In the genomic region with DNA sequence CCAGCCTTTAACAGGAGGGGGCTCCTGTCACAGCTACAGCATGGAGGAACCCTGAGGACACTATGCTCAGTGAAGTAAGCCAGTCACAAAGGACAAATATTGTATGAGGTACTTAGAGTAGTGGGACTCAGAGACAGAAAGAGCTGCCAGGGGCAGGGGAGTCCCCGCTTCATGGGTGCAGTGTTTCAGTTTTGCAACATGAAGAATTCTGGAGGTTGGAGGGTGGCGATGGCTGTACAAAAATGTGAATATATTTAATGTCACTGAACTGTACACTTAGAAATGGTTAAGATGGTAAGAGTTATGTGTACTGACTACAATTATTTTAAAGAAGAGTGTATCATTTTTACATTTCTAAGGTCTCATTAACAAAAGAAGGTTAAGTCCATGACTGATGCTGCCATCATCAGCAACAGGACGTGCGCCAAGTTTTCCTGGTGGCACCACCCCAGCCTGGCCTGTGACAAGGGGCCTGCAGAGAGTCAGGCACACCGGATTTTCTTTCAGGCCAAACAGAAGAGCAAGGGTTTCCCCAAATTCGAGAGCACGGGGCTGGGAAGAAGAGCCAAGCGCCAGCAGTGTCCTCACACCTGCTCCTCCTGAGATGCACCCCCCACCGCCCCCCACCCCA, we compare ENCODE assay signal across 9 cellular contexts. TPM values are rescaled to one million over a fixed set of nuclear protein-coding genes. Genes with fewer than 3 reads are reported as not detected.
DNase-seq lines count a peak whose midpoint lies in the region; ATAC-seq and TF ChIP-seq lines count a peak whose summit lies in the region.
"Had no signal": no experiment of that assay in that cellular context is flagged by ENCODE, and none has a peak within 500 bp of the region (broad histone marks: within the 10 kb centered on the region; RNA-seq: fewer than 3 reads in every experiment).

No MANE protein-coding gene starts in this region.

- no peak for TF ChIP-seq EP300 in tibial nerve (IDR thresholded peaks at IDR 0.05)

- WGBS in tibial nerve, 2 donors: 51 to 53% methylated on average over 9 of the region's 9 CpGs

- peak; percentile 65 to 75 for ATAC-seq in activated naive CD4-positive, alpha-beta T cell treated with anti-CD3 and anti-CD28 coated beads, Interleukin-2, amount 50 U/mL, for 72 hours
- peak; percentile 45 for ATAC-seq in memory B cell (ENCODE audit: low read depth)
- no peak for ATAC-seq in GM21619 (IDR thresholded peaks at IDR 0.05; ENCODE audit: unreplicated experiment)

- peaks cover 9% of the 10 kb centered on the region for H3K4me1 Mint-ChIP-seq in activated naive CD4-positive, alpha-beta T cell treated with anti-CD3 and anti-CD28 coated beads for 36 hours (ENCODE audit: low read depth)
- peaks cover 4% of the 10 kb centered on the region for H3K4me1 Mint-ChIP-seq in memory B cell

- H3K4me3 ChIP-seq in adipocyte (ENCODE audit: low read length): peak overlapping the region; percentile 68
- peak overlapping the region in 1 of 4 donors; percentile 10 for H3K4me3 ChIP-seq in tibial nerve
- H3K4me3 ChIP-seq: prostate gland had no signal

- H3K9me3 ChIP-seq in adipocyte (ENCODE audit: control insufficient read depth, low read length) (no peaks in the 10 kb centered on the region), tibial nerve (no peaks in the 10 kb centered on the region)
- H3K9me3 ChIP-seq: prostate gland had no signal

- no peaks in the 10 kb centered on the region for H3K27me3 ChIP-seq in adipocyte (replicated peaks; ENCODE audit: control insufficient read depth, insufficient read depth, low read length)
- no peaks in the 10 kb centered on the region for H3K27me3 ChIP-seq in tibial nerve

- no peaks in the 10 kb centered on the region for H3K27me3 Mint-ChIP-seq in activated naive CD4-positive, alpha-beta T cell treated with anti-CD3 and anti-CD28 coated beads for 36 hours (ENCODE audit: low read depth)
- no peaks in the 10 kb centered on the region for H3K27me3 Mint-ChIP-seq in memory B cell

- CTCF ChIA-PET in activated naive CD4-positive, alpha-beta T cell treated with anti-CD3 and anti-CD28 coated beads for 36 hours (lab: Charles Lee): interaction anchor here (0.6 to 1.1 kb wide), 4 partner anchors 20 to 240 kb away, joined by 4 to 5 read pairs (median 5); partner anchors contain the start of gene PPM1F

- H3K36me3 ChIP-seq in adipocyte (ENCODE audit: control insufficient read depth, insufficient read depth, low read length, severe bottlenecking) (no peaks in the 10 kb centered on the region), tibial nerve (peaks cover 0 to 15% (median 0%) of the 10 kb centered on the region in 3 donors)
- H3K36me3 ChIP-seq: prostate gland had no signal

- DNase-seq in activated naive CD4-positive, alpha-beta T cell treated with anti-CD3 and anti-CD28 coated beads, Interleukin-2, amount 50 U/mL, for 72 hours (ENCODE audit: low spot score in 2 of 2): no peak
- no peak for DNase-seq in activated naive CD4-positive, alpha-beta T cell treated with anti-CD3 and anti-CD28 coated beads for 36 hours
- DNase-seq in adipocyte (ENCODE audit: low read depth) (no peak), memory B cell (ENCODE audit: low spot score in 2 of 2) (no peak), tibial nerve (ENCODE audit: low spot score in 2 of 2) (no peak), HCEC 1CT (no peak), GM10266 (ENCODE audit: extremely low spot score) (no peak)

- H3K27ac ChIP-seq in tibial nerve: peak overlapping the region; percentile 9 to 80 (median 47)
- H3K27ac ChIP-seq: prostate gland had no signal

- TF ChIP-seq POLR2A in tibial nerve (IDR thresholded peaks at IDR 0.05): no peak

- intact Hi-C loops in activated naive CD4-positive, alpha-beta T cell treated with anti-CD3 and anti-CD28 coated beads for 36 hours (cut with micrococcal nuclease): loop anchor here (1.0 to 2.0 kb wide), 3 partner anchors 13 to 239 kb away; partner anchors contain the start of gene PPM1F

- H3K36me3 Mint-ChIP-seq in activated naive CD4-positive, alpha-beta T cell treated with anti-CD3 and anti-CD28 coated beads, Interleukin-2, amount 50 U/mL, for 72 hours: no peaks in the 10 kb centered on the region
- H3K36me3 Mint-ChIP-seq in activated naive CD4-positive, alpha-beta T cell treated with anti-CD3 and anti-CD28 coated beads for 36 hours (ENCODE audit: low read depth): no peaks in the 10 kb centered on the region
- peaks cover 13% of the 10 kb centered on the region for H3K36me3 Mint-ChIP-seq in memory B cell

- H3K4me3 Mint-ChIP-seq in activated naive CD4-positive, alpha-beta T cell treated with anti-CD3 and anti-CD28 coated beads for 36 hours: no peak overlapping the region
- no peak overlapping the region for H3K4me3 Mint-ChIP-seq in memory B cell

- H3K4me1 ChIP-seq in adipocyte (ENCODE audit: control insufficient read depth, insufficient read depth, low read length): peaks cover 5% of the 10 kb centered on the region
- H3K4me1 ChIP-seq in tibial nerve: peaks cover 0 to 22% (median 1%) of the 10 kb centered on the region in 4 donors
- H3K4me1 ChIP-seq: prostate gland had no signal

- H3K27ac Mint-ChIP-seq in activated naive CD4-positive, alpha-beta T cell treated with anti-CD3 and anti-CD28 coated beads, Interleukin-2, amount 50 U/mL, for 72 hours: no peak overlapping the region
- no peak overlapping the region for H3K27ac Mint-ChIP-seq in activated naive CD4-positive, alpha-beta T cell treated with anti-CD3 and anti-CD28 coated beads for 36 hours
- no peak overlapping the region for H3K27ac Mint-ChIP-seq in memory B cell

- TF ChIP-seq CTCF in tibial nerve (IDR thresholded peaks at IDR 0.05): peak in 2 of 5 experiments; percentile 12 to 13
- no peak for TF ChIP-seq CTCF in GM10266 (IDR thresholded peaks at IDR 0.05; ENCODE audit: control insufficient read depth, insufficient read depth, low read depth, missing control alignments)

- H3K9ac ChIP-seq in adipocyte (ENCODE audit: low read length): peak overlapping the region; percentile 46

- H3K9me3 Mint-ChIP-seq in activated naive CD4-positive, alpha-beta T cell treated with anti-CD3 and anti-CD28 coated beads, Interleukin-2, amount 50 U/mL, for 72 hours: no peaks in the 10 kb centered on the region
- H3K9me3 Mint-ChIP-seq in activated naive CD4-positive, alpha-beta T cell treated with anti-CD3 and anti-CD28 coated beads for 36 hours: no peaks in the 10 kb centered on the region
- H3K9me3 Mint-ChIP-seq in memory B cell: no peaks in the 10 kb centered on the region

RNA-seq across cellular contexts. Expression of gene YPEL1, which starts 22.1 kb away (rescaled TPM):
- 1 to 10 TPM; 2.4 to 4.9 TPM for total RNA-seq in activated naive CD4-positive, alpha-beta T cell treated with anti-CD3 and anti-CD28 coated beads, Interleukin-2, amount 50 U/mL, for 72 hours
- total RNA-seq in activated naive CD4-positive, alpha-beta T cell treated with anti-CD3 and anti-CD28 coated beads for 36 hours: 1 to 10 TPM in 1 of 2 experiments, under 1 TPM in 1; 0.88 to 1.6 TPM
- total RNA-seq in tibial nerve: 10 to 100 TPM in 3 of 4 donors, 1 to 10 TPM in 1; 6.3 to 43.1 (median 16.5) TPM

RNA-seq across cellular contexts. Expression of gene PPIL2, which starts 47.7 kb away (rescaled TPM):
- total RNA-seq in activated naive CD4-positive, alpha-beta T cell treated with anti-CD3 and anti-CD28 coated beads, Interleukin-2, amount 50 U/mL, for 72 hours: 10 to 100 TPM; 33.9 to 50.5 TPM
- 10 to 100 TPM; 40.9 to 42.3 TPM for total RNA-seq in activated naive CD4-positive, alpha-beta T cell treated with anti-CD3 and anti-CD28 coated beads for 36 hours
- total RNA-seq in tibial nerve: 10 to 100 TPM; 29.1 to 42.3 (median 31.5) TPM
